ENCODE assay signal across 24 cellular contexts in the genomic region with DNA sequence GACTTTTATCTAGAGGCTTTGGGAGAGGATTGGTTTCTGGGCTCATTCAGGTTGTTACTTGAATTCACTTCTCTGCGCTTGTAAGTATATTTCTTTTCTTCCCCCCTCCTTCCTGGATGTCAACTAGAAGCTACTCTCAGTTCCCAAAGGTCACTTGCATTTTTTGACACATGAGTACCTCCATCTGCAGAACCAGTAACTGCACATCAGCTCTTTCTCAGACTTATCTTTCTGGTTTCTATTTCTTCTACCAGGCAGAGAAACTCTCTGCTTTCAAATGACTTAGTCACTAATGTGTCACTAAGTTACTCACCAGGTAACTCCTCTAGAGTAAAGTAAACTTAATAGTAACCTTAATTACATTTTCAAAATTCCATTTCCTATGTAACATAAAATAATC.
DNase-seq lines count a peak whose midpoint lies in the region; ATAC-seq and TF ChIP-seq lines count a peak whose summit lies in the region.
"Had no signal": no experiment of that assay in that cellular context is flagged by ENCODE, and none has a peak within 500 bp of the region (broad histone marks: within the 10 kb centered on the region; RNA-seq: fewer than 3 reads in every experiment).

No MANE protein-coding gene starts in this region.

- CTCF ChIA-PET in mammary epithelial cell (lab: Charles Lee; ENCODE audit: low non-redundant PET), result no interaction called here

- peaks cover 4% of the 10 kb centered on the region for H3K9me3 ChIP-seq in mammary epithelial cell (replicated peaks; ENCODE audit: insufficient read depth, low read length)
- no peaks in the 10 kb centered on the region for H3K9me3 ChIP-seq in breast epithelium
- H3K9me3 ChIP-seq in RWPE2 (ENCODE audit: severe bottlenecking), result no peaks in the 10 kb centered on the region
- H3K9me3 ChIP-seq: adrenal gland, gastrocnemius medialis, upper lobe of right lung had no signal

- no peak overlapping the region for H3K9ac ChIP-seq in mammary epithelial cell (ENCODE audit: insufficient read depth, low read length)

- no CpG with 5 or more reads among the region's 1 CpG for WGBS in mammary epithelial cell (ENCODE audit: low coverage, missing lambda C conversion rate)

- in situ Hi-C loops in mammary epithelial cell (cut with MboI; ENCODE audit: low sequenced_read_pairs in 2 of 2), result no loop called here

- intact Hi-C loops in mammary epithelial cell (cut with micrococcal nuclease) (no loop called here), breast epithelium (cut with DNase I; ENCODE audit: low total_unique reads) (no loop called here)

- peak; percentile 7 for DNase-seq in mammary epithelial cell
- DNase-seq in breast epithelium (ENCODE audit: low spot score in 2 of 2), result no peak
- no peak for DNase-seq in RWPE2 (ENCODE audit: low spot score)
- DNase-seq in NCI-H524 (lab: John Stamatoyannopoulos, UW), result no peak
- DNase-seq in NCI-H2081 treated with DMSO at 0.1 percent for 48 hours (lab: John Stamatoyannopoulos, UW), result no peak
- no peak for DNase-seq in activated CD4-positive, alpha-beta T cell treated with anti-CD3 and anti-CD28 coated beads, Interleukin-2, amount 50 U/mL, for 4 hours
- DNase-seq: activated CD4-positive, alpha-beta T cell treated with anti-CD3 and anti-CD28 coated beads, Interleukin-2, amount 50 U/mL, for 48 hours; activated gamma-delta T cell treated with Interleukin-2 at 50 U/mL for 16 hours; activated T-cell treated with anti-CD3 and anti-CD28 coated beads for 4 hours; adrenal gland; AML-193; dorsolateral prefrontal cortex; gastrocnemius medialis; NCI-H1105 treated with DMSO at 0.1 percent for 48 hours; NCI-H2107; NCI-H526 treated with DMSO at 0.1 percent for 48 hours; SIG-M5; T-cell; upper lobe of right lung had no signal

- no TSS peak for BruUV-seq in mammary epithelial cell (replicated peaks; lab: Mats Ljungman, UMichigan)

- H3K36me3 ChIP-seq in mammary epithelial cell (ENCODE audit: insufficient read depth, low read length) (no peaks in the 10 kb centered on the region), breast epithelium (no peaks in the 10 kb centered on the region), RWPE2 (ENCODE audit: low read depth) (no peaks in the 10 kb centered on the region)
- H3K36me3 ChIP-seq: adrenal gland, gastrocnemius medialis, upper lobe of right lung had no signal

- H3K4me2 ChIP-seq in mammary epithelial cell (ENCODE audit: insufficient read depth, low read depth, low read length), result no peak overlapping the region

- TF ChIP-seq POLR2A in breast epithelium (IDR thresholded peaks at IDR 0.05), result no peak

- no peak overlapping the region for H3K27ac ChIP-seq in mammary epithelial cell (ENCODE audit: insufficient read depth, low read depth, low read length)
- no peak overlapping the region for H3K27ac ChIP-seq in breast epithelium
- peak overlapping the region; percentile 11 for H3K27ac ChIP-seq in RWPE2 (ENCODE audit: poor library complexity, severe bottlenecking)
- H3K27ac ChIP-seq: 22Rv1, adrenal gland, dorsolateral prefrontal cortex, gastrocnemius medialis, upper lobe of right lung, VCaP had no signal

- TF ChIP-seq CTCF in mammary epithelial cell (conservative IDR thresholded peaks at IDR 0.05 in 1 of 2, IDR thresholded peaks at IDR 0.05 in 1 of 2; ENCODE audit: extremely low read depth in 1 of 2, insufficient read depth in 1 of 2, low read depth in 1 of 2, low read length in 2 of 2) (no peak), breast epithelium (IDR thresholded peaks at IDR 0.05) (no peak), RWPE2 (IDR thresholded peaks at IDR 0.05; ENCODE audit: poor library complexity, severe bottlenecking) (no peak)

- H4K20me1 ChIP-seq in mammary epithelial cell (ENCODE audit: insufficient read depth, low read length), result no peaks in the 10 kb centered on the region

- dilution Hi-C loops in mammary epithelial cell (cut with HindIII; ENCODE audit: low sequenced_read_pairs), result no loop called here

- no peaks in the 10 kb centered on the region for H3K79me2 ChIP-seq in mammary epithelial cell (ENCODE audit: insufficient read depth, low read length)

- H3K4me3 ChIP-seq in mammary epithelial cell (replicated peaks in 1 of 3; ENCODE audit: insufficient read depth in 1 of 3, low read depth in 2 of 3, low read length in 3 of 3) (no peak overlapping the region), breast epithelium (no peak overlapping the region), RWPE2 (ENCODE audit: severe bottlenecking) (no peak overlapping the region)
- H3K4me3 ChIP-seq: adrenal gland, dorsolateral prefrontal cortex, gastrocnemius medialis, upper lobe of right lung had no signal

- H3K4me1 ChIP-seq in mammary epithelial cell (ENCODE audit: insufficient read depth, low read length) (no peaks in the 10 kb centered on the region), breast epithelium (no peaks in the 10 kb centered on the region), RWPE2 (ENCODE audit: insufficient read depth, poor library complexity, severe bottlenecking) (peaks cover 18% of the 10 kb centered on the region)
- H3K4me1 ChIP-seq: adrenal gland, gastrocnemius medialis, upper lobe of right lung had no signal

- H3K27me3 ChIP-seq in mammary epithelial cell (ENCODE audit: insufficient read depth, low read length), result no peaks in the 10 kb centered on the region
- no peaks in the 10 kb centered on the region for H3K27me3 ChIP-seq in breast epithelium
- H3K27me3 ChIP-seq in RWPE2 (ENCODE audit: insufficient read depth, poor library complexity, severe bottlenecking), result no peaks in the 10 kb centered on the region
- H3K27me3 ChIP-seq: adrenal gland, dorsolateral prefrontal cortex, gastrocnemius medialis, upper lobe of right lung had no signal

- ATAC-seq in HG03432 (IDR thresholded peaks at IDR 0.05; ENCODE audit: unreplicated experiment), result peak; percentile 72
- peak; percentile 58 for ATAC-seq in RWPE2 (ENCODE audit: low read depth)
- no peak for ATAC-seq in HG02763 (IDR thresholded peaks at IDR 0.05; ENCODE audit: unreplicated experiment)
- ATAC-seq: gastrocnemius medialis; natural killer cell treated with Interleukin-12 subunit alpha and Interleukin-12 subunit beta and Interleukin-15 and Interleukin-18, amount 100 ng/mL, for 72 hours; T-cell; upper lobe of right lung had no signal

- no peak overlapping the region for H2AFZ ChIP-seq in mammary epithelial cell (ENCODE audit: low read depth, low read length)
